8 cellular contexts compared by ENCODE assay signal in the genomic region with DNA sequence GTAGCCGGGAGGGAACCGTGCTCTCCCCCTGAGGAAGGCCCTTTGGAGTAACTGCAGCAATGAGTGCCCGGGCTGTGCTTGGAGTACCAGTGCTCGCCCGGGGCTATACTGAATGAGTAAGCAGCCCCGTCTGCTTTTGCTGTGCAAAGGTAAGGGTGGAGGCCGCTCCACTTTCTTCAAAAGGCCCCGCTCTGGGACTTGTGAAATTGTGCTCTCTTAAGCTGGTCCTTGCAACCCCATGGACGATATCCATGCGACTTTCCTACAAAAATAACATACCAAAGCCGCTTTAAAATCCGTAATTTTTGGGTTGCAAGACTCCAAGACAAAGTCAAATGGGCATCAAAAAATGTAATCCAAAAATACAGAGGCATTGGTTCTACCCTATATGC.
DNase-seq lines count a peak whose midpoint lies in the region; ATAC-seq and TF ChIP-seq lines count a peak whose summit lies in the region.

No MANE protein-coding gene starts in this region.

- CTCF ChIA-PET in activated naive CD4-positive, alpha-beta T cell treated with anti-CD3 and anti-CD28 coated beads, Interleukin-2, amount 10 ng/mL, durations not matched to agents 7 days and 5 days (lab: Charles Lee) = interaction anchor here (1.4 kb wide), 2 partner anchors 21 to 40 kb away, joined by 4 to 5 read pairs; no protein-coding TSS in a partner anchor
- CTCF ChIA-PET in GM10248 (lab: Yijun Ruan, JAX) = interaction anchor here (0.9 to 14.9 kb wide), 7 partner anchors 11 to 367 kb away, joined by 3 to 159 read pairs (median 12); partner anchors contain the start of gene DTWD2

- no peak for TF ChIP-seq CTCF in GM10248 (IDR thresholded peaks at IDR 0.05; ENCODE audit: control extremely low read depth, extremely low read depth, low read depth, missing control alignments)

- DNase-seq in HPDE6-E6E7 (ENCODE audit: extremely low spot score) (peak; percentile 73), Kasumi-1 (lab: John Stamatoyannopoulos, UW) (no peak), GM10248 (ENCODE audit: extremely low spot score) (no peak), CD1c-positive myeloid dendritic cell (ENCODE audit: extremely low spot score) (no peak)
- DNase-seq in activated naive CD4-positive, alpha-beta T cell treated with anti-CD3 and anti-CD28 coated beads, Interleukin-2, amount 10 ng/mL, durations not matched to agents 7 days and 5 days = peak; percentile 47
- DNase-seq in stimulated activated CD4-positive, alpha-beta T cell treated with anti-CD3 and anti-CD28 coated beads, Interleukin-4, amount 100 ng/mL, for 1 hour = peak; percentile 56

- peak overlapping the region; percentile 31 for H3K9ac ChIP-seq in iPS-18a (ENCODE audit: low read length)

- no peak overlapping the region for H3K27ac ChIP-seq in iPS-18a (ENCODE audit: low read length)

- H3K4me1 ChIP-seq in iPS-18a (ENCODE audit: control insufficient read depth, low read depth, low read length) = peaks cover 52% of the 10 kb centered on the region

- H3K27ac Mint-ChIP-seq in activated naive CD4-positive, alpha-beta T cell treated with anti-CD3 and anti-CD28 coated beads, Interleukin-2, amount 10 ng/mL, durations not matched to agents 7 days and 5 days = peak overlapping the region; percentile 88

- peak overlapping the region; percentile 55 for H3K4me3 ChIP-seq in iPS-18a (ENCODE audit: low read length)

- H3K9me3 ChIP-seq in iPS-18a (ENCODE audit: control insufficient read depth, low read depth, low read length) = no peaks in the 10 kb centered on the region

- peaks cover 51% of the 10 kb centered on the region for H3K36me3 Mint-ChIP-seq in activated naive CD4-positive, alpha-beta T cell treated with anti-CD3 and anti-CD28 coated beads, Interleukin-2, amount 10 ng/mL, durations not matched to agents 7 days and 5 days

- H3K4me1 Mint-ChIP-seq in activated naive CD4-positive, alpha-beta T cell treated with anti-CD3 and anti-CD28 coated beads, Interleukin-2, amount 10 ng/mL, durations not matched to agents 7 days and 5 days = peaks cover 93% of the 10 kb centered on the region

- H3K4me3 Mint-ChIP-seq in activated naive CD4-positive, alpha-beta T cell treated with anti-CD3 and anti-CD28 coated beads, Interleukin-2, amount 10 ng/mL, durations not matched to agents 7 days and 5 days = peak overlapping the region; percentile 81

- H3K27me3 ChIP-seq in iPS-18a (ENCODE audit: control insufficient read depth, insufficient read depth, low read length) = peaks cover 37% of the 10 kb centered on the region

- no peaks in the 10 kb centered on the region for H3K9me3 Mint-ChIP-seq in activated naive CD4-positive, alpha-beta T cell treated with anti-CD3 and anti-CD28 coated beads, Interleukin-2, amount 10 ng/mL, durations not matched to agents 7 days and 5 days

- no peaks in the 10 kb centered on the region for H3K27me3 Mint-ChIP-seq in activated naive CD4-positive, alpha-beta T cell treated with anti-CD3 and anti-CD28 coated beads, Interleukin-2, amount 10 ng/mL, durations not matched to agents 7 days and 5 days

- H3K36me3 ChIP-seq in iPS-18a (ENCODE audit: control insufficient read depth, low read depth, low read length) = no peaks in the 10 kb centered on the region

- POLR2A ChIA-PET in GM10248 (lab: Yijun Ruan, JAX) = no interaction called here

- ATAC-seq in GM18511 (IDR thresholded peaks at IDR 0.05; ENCODE audit: unreplicated experiment) = peak; percentile 34

Comparison
In these comparisons a context has a peak if more than half of its experiments do, and no peak if none do; other contexts are left out.
1. DNase-seq: peak in HPDE6-E6E7 (single experiment), activated naive CD4-positive, alpha-beta T cell treated with anti-CD3 and anti-CD28 coated beads, Interleukin-2, amount 10 ng/mL, durations not matched to agents 7 days and 5 days (single experiment) and stimulated activated CD4-positive, alpha-beta T cell treated with anti-CD3 and anti-CD28 coated beads, Interleukin-4, amount 100 ng/mL, for 1 hour (single experiment); none in Kasumi-1 (0 of 2), GM10248 (single experiment) and CD1c-positive myeloid dendritic cell (single experiment).